In the genomic region with DNA sequence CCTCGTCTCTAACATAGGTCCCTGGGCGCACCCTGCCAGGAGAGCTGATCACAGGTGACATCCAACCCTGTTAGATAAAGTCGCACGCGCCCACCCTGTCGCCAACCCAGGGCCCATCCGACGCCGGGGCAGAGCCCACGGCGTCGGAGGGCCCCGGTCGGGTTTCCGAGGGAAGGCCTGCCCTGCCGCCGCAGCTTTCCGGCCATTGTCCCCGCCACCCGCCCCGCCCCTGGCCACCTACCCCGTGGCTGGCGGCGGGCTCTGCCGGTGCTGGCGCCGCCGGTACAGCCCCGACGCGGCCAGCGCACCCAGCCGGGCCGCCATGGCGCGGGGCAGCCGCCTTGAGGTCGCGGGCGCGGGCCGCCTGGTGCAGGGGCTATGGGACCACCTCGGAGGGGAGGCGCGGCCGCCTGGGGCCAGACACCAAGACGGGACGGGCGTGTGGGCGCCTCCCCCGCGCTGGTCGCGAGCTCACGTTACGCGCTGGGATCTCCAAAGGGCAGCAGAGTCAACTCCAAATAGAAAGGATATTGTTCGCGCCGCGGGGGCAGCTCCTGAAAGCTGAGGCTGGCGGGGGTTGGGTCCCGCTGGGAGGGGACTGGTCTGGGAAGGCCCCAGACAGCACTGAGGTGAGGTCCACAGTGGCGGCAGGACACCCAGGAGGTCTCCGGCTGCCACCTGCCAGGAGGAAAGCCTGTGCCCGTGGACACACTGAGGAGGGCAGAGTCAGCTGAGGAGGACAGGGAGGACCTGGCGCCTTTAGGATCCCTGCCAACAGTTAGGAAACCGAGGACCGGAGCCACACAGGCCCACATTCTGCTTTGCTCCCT, we compare ENCODE assay signal across 10 cellular contexts. TPM values are rescaled to one million over a fixed set of nuclear protein-coding genes. Genes with fewer than 3 reads are reported as not detected.
DNase-seq lines count a peak whose midpoint lies in the region; ATAC-seq and TF ChIP-seq lines count a peak whose summit lies in the region.
"Had no signal": no experiment of that assay in that cellular context is flagged by ENCODE, and none has a peak within 500 bp of the region (broad histone marks: within the 10 kb centered on the region; RNA-seq: fewer than 3 reads in every experiment).

No MANE protein-coding gene starts in this region.

- H3K27ac ChIP-seq in dorsolateral prefrontal cortex (peak overlapping the region in 35 of 59 donors; percentile 1 to 66 (median 47)), left lung (peak overlapping the region; percentile 67 to 70)

- H3K36me3 ChIP-seq in NT2/D1 (ENCODE audit: insufficient read depth, insufficient read length, low read length), result peaks cover 3% of the 10 kb centered on the region
- peaks cover 0 to 11% of the 10 kb centered on the region in 2 donors for H3K36me3 ChIP-seq in left lung

- H3K36me3 Mint-ChIP-seq in stimulated activated memory B cell treated with anti-CD40 and anti-IgM and Interleukin-4, amounts not matched to agents 10 μg/mL and 1 μg/mL and 100 μg/mL, for 72 hours, result no peaks in the 10 kb centered on the region

- no peak for DNase-seq in NT2/D1 (ENCODE audit: low read depth, low spot score)
- peak in 3 of 10 donors; percentile 0 to 22 (median 2) for DNase-seq in dorsolateral prefrontal cortex
- peak; percentile 33 to 76 for DNase-seq in left lung
- DNase-seq in central memory CD4-positive, alpha-beta T cell, result no peak
- no peak for DNase-seq in NCI-H526 treated with DMSO at 0.1 percent for 48 hours (lab: John Stamatoyannopoulos, UW)
- DNase-seq: activated gamma-delta T cell had no signal

- H3K4me3 ChIP-seq in NT2/D1 (ENCODE audit: insufficient read length, low read depth), result peak overlapping the region; percentile 34
- H3K4me3 ChIP-seq in dorsolateral prefrontal cortex, result peak overlapping the region in 34 of 59 donors; percentile 2 to 51 (median 30)
- H3K4me3 ChIP-seq in left lung, result peak overlapping the region; percentile 11 to 27

- H3K9me3 Mint-ChIP-seq in stimulated activated memory B cell treated with anti-CD40 and anti-IgM and Interleukin-4, amounts not matched to agents 10 μg/mL and 1 μg/mL and 100 μg/mL, for 72 hours, result no peaks in the 10 kb centered on the region

- no peak overlapping the region for H3K4me3 Mint-ChIP-seq in stimulated activated memory B cell treated with anti-CD40 and anti-IgM and Interleukin-4, amounts not matched to agents 10 μg/mL and 1 μg/mL and 100 μg/mL, for 72 hours

- no peak overlapping the region for H3K27ac Mint-ChIP-seq in stimulated activated memory B cell treated with anti-CD40 and anti-IgM and Interleukin-4, amounts not matched to agents 10 μg/mL and 1 μg/mL and 100 μg/mL, for 72 hours

- ATAC-seq in left lung (peak; percentile 68), GM19452 (IDR thresholded peaks at IDR 0.05; ENCODE audit: unreplicated experiment) (no peak)
- peak; percentile 46 for ATAC-seq in stimulated activated memory B cell treated with anti-CD40 and anti-IgM and Interleukin-4, amounts not matched to agents 10 μg/mL and 1 μg/mL and 100 μg/mL, for 72 hours

- peak overlapping the region; percentile 57 for H3K9ac ChIP-seq in NT2/D1 (ENCODE audit: insufficient read length, low read depth)

- H3K4me1 Mint-ChIP-seq in stimulated activated memory B cell treated with anti-CD40 and anti-IgM and Interleukin-4, amounts not matched to agents 10 μg/mL and 1 μg/mL and 100 μg/mL, for 72 hours, result peaks cover 12% of the 10 kb centered on the region

- TF ChIP-seq CTCF in dorsolateral prefrontal cortex (IDR thresholded peaks at IDR 0.05 in 54 of 56, conservative IDR thresholded peaks at IDR 0.05 in 2 of 56; ENCODE audit: low read depth in 1 of 56, partially characterized antibody in 56 of 56) (no peak), left lung (IDR thresholded peaks at IDR 0.05) (no peak)

- peaks cover 21% of the 10 kb centered on the region for H3K4me1 ChIP-seq in NT2/D1 (ENCODE audit: insufficient read depth, insufficient read length)
- peaks cover 0 to 34% of the 10 kb centered on the region in 2 donors for H3K4me1 ChIP-seq in left lung

- H3K27me3 ChIP-seq in NT2/D1 (ENCODE audit: insufficient read depth, insufficient read length), result peaks cover 41% of the 10 kb centered on the region
- H3K27me3 ChIP-seq in dorsolateral prefrontal cortex, result peaks cover 0 to 25% (median 9%) of the 10 kb centered on the region in 45 donors
- peaks cover 3 to 44% of the 10 kb centered on the region in 2 donors for H3K27me3 ChIP-seq in left lung

- H3K27me3 Mint-ChIP-seq in stimulated activated memory B cell treated with anti-CD40 and anti-IgM and Interleukin-4, amounts not matched to agents 10 μg/mL and 1 μg/mL and 100 μg/mL, for 72 hours, result peaks cover 54% of the 10 kb centered on the region

- intact Hi-C loops in dorsolateral prefrontal cortex (cut with DNase I) (loop anchor here in 1 of 2 donors (5.0 kb wide), 1 partner anchor 33 kb away; no protein-coding TSS in a partner anchor), left lung (cut with DNase I) (no loop called here)

- peaks cover 8% of the 10 kb centered on the region; the same call in 1 of the 2 replicates for H3K9me3 ChIP-seq in NT2/D1 (ENCODE audit: insufficient read depth, low read length)
- H3K9me3 ChIP-seq in left lung, result no peaks in the 10 kb centered on the region

RNA-seq across cellular contexts. Expression of a gene that starts 11.1 kb away (rescaled TPM):
- 10 to 100 TPM in 109 of 120 experiments, 1 to 10 TPM in 11; 5.8 to 55.7 (median 18.4) TPM for total RNA-seq in dorsolateral prefrontal cortex
- total RNA-seq in left lung, result 100 to 1,000 TPM in 1 of 2 donors, 10 to 100 TPM in 1; 50.5 to 122 TPM

RNA-seq across cellular contexts. Expression of a gene that starts 18.3 kb away (rescaled TPM):
- total RNA-seq in dorsolateral prefrontal cortex (10 to 100 TPM in 78 of 120 experiments, 1 to 10 TPM in 41, under 1 TPM in 1; 0.72 to 27.7 (median 11.7) TPM), left lung (under 1 TPM; 0.24 to 0.26 TPM)
- total RNA-seq: fibroblast of villous mesenchyme; T-helper 1 cell treated with Interleukin-12 subunit alpha and Interleukin-12 subunit beta and Interleukin-4 antibody, amounts not matched to agents 30 ng/mL and 1 ng/mL, for 36 hours had no signal

RNA-seq across cellular contexts. Expression of a gene that starts 37.0 kb away (rescaled TPM):
- total RNA-seq in dorsolateral prefrontal cortex, result 1 to 10 TPM; 1.3 to 5.3 (median 3.1) TPM
- 1 to 10 TPM; 4.7 to 6.8 TPM for total RNA-seq in left lung

Comparison
In these comparisons a context has a peak if more than half of its experiments do, and no peak if none do; other contexts are left out.
1. DNase-seq: peak in left lung (2 of 2); none in NT2/D1 (single experiment), central memory CD4-positive, alpha-beta T cell (single experiment) and NCI-H526 treated with DMSO at 0.1 percent for 48 hours (single experiment).
2. Peak in every context shown above with its lines, with median percentiles within 50 percentile points of each other: H3K4me3 ChIP-seq.